ENCODE assay signal across 1 cellular context in the genomic region with DNA sequence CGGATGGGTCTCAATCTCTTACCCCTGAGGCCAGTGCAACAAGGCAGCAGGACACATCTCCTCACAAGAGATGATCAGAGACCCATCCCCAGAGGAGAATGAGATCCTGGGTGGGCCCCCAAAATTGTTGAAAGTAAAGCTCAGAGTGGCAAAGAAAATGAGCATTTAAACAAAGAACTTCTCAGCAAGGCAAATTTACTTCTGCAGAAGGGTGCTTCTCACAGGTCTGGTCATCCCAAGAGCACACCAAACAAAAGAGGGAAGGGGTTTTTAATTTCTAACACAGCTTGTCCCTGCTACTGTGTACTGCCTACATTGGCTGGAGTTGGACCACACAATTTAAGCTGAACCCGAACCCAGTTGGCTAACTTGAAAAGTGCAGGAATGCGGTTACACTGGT.
TF ChIP-seq lines count a peak whose summit lies in the region.

No MANE protein-coding gene starts in this region.

TF ChIP-seq in GM23338, 12 proteins besides CTCF, POLR2A, EP300 and RAD21:
- TF ChIP-seq, protein P1, sequence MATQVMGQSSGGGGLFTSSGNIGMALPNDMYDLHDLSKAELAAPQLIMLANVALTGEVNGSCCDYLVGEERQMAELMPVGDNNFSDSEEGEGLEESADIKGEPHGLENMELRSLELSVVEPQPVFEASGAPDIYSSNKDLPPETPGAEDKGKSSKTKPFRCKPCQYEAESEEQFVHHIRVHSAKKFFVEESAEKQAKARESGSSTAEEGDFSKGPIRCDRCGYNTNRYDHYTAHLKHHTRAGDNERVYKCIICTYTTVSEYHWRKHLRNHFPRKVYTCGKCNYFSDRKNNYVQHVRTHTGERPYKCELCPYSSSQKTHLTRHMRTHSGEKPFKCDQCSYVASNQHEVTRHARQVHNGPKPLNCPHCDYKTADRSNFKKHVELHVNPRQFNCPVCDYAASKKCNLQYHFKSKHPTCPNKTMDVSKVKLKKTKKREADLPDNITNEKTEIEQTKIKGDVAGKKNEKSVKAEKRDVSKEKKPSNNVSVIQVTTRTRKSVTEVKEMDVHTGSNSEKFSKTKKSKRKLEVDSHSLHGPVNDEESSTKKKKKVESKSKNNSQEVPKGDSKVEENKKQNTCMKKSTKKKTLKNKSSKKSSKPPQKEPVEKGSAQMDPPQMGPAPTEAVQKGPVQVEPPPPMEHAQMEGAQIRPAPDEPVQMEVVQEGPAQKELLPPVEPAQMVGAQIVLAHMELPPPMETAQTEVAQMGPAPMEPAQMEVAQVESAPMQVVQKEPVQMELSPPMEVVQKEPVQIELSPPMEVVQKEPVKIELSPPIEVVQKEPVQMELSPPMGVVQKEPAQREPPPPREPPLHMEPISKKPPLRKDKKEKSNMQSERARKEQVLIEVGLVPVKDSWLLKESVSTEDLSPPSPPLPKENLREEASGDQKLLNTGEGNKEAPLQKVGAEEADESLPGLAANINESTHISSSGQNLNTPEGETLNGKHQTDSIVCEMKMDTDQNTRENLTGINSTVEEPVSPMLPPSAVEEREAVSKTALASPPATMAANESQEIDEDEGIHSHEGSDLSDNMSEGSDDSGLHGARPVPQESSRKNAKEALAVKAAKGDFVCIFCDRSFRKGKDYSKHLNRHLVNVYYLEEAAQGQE (IDR thresholded peaks at IDR 0.05; ENCODE audit: unreplicated experiment): no peak
- TF ChIP-seq ZNF114 (CRISPR knock-in tag; IDR thresholded peaks at IDR 0.05): no peak
- TF ChIP-seq STAT1 (IDR thresholded peaks at IDR 0.05; ENCODE audit: unreplicated experiment): no peak
- TF ChIP-seq, protein P2, sequence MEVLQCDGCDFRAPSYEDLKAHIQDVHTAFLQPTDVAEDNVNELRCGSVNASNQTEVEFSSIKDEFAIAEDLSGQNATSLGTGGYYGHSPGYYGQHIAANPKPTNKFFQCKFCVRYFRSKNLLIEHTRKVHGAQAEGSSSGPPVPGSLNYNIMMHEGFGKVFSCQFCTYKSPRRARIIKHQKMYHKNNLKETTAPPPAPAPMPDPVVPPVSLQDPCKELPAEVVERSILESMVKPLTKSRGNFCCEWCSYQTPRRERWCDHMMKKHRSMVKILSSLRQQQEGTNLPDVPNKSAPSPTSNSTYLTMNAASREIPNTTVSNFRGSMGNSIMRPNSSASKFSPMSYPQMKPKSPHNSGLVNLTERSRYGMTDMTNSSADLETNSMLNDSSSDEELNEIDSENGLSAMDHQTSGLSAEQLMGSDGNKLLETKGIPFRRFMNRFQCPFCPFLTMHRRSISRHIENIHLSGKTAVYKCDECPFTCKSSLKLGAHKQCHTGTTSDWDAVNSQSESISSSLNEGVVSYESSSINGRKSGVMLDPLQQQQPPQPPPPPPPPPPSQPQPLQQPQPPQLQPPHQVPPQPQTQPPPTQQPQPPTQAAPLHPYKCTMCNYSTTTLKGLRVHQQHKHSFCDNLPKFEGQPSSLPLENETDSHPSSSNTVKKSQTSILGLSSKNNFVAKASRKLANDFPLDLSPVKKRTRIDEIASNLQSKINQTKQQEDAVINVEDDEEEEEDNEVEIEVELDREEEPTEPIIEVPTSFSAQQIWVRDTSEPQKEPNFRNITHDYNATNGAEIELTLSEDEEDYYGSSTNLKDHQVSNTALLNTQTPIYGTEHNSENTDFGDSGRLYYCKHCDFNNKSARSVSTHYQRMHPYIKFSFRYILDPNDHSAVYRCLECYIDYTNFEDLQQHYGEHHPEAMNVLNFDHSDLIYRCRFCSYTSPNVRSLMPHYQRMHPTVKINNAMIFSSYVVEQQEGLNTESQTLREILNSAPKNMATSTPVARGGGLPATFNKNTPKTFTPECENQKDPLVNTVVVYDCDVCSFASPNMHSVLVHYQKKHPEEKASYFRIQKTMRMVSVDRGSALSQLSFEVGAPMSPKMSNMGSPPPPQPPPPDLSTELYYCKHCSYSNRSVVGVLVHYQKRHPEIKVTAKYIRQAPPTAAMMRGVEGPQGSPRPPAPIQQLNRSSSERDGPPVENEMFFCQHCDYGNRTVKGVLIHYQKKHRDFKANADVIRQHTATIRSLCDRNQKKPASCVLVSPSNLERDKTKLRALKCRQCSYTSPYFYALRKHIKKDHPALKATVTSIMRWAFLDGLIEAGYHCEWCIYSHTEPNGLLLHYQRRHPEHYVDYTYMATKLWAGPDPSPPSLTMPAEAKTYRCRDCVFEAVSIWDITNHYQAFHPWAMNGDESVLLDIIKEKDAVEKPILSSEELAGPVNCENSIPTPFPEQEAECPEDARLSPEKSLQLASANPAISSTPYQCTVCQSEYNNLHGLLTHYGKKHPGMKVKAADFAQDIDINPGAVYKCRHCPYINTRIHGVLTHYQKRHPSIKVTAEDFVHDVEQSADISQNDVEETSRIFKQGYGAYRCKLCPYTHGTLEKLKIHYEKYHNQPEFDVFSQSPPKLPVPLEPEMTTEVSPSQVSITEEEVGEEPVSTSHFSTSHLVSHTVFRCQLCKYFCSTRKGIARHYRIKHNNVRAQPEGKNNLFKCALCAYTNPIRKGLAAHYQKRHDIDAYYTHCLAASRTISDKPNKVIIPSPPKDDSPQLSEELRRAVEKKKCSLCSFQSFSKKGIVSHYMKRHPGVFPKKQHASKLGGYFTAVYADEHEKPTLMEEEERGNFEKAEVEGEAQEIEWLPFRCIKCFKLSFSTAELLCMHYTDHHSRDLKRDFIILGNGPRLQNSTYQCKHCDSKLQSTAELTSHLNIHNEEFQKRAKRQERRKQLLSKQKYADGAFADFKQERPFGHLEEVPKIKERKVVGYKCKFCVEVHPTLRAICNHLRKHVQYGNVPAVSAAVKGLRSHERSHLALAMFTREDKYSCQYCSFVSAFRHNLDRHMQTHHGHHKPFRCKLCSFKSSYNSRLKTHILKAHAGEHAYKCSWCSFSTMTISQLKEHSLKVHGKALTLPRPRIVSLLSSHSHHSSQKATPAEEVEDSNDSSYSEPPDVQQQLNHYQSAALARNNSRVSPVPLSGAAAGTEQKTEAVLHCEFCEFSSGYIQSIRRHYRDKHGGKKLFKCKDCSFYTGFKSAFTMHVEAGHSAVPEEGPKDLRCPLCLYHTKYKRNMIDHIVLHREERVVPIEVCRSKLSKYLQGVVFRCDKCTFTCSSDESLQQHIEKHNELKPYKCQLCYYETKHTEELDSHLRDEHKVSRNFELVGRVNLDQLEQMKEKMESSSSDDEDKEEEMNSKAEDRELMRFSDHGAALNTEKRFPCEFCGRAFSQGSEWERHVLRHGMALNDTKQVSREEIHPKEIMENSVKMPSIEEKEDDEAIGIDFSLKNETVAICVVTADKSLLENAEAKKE (CRISPR knock-in tag; IDR thresholded peaks at IDR 0.05): no peak
- TF ChIP-seq NANOG (IDR thresholded peaks at IDR 0.05; ENCODE audit: borderline replicate concordance): no peak
- TF ChIP-seq EZH2phosphoT487 (IDR thresholded peaks at IDR 0.05; ENCODE audit: unreplicated experiment): no peak
- TF ChIP-seq POLR2AphosphoS5 (IDR thresholded peaks at IDR 0.05; ENCODE audit: low read depth): no peak
- TF ChIP-seq JUNB (IDR thresholded peaks at IDR 0.05; ENCODE audit: unreplicated experiment): no peak
- no peak for TF ChIP-seq EZH2 (IDR thresholded peaks at IDR 0.05; ENCODE audit: low read depth, unreplicated experiment)
- TF ChIP-seq, protein P3, sequence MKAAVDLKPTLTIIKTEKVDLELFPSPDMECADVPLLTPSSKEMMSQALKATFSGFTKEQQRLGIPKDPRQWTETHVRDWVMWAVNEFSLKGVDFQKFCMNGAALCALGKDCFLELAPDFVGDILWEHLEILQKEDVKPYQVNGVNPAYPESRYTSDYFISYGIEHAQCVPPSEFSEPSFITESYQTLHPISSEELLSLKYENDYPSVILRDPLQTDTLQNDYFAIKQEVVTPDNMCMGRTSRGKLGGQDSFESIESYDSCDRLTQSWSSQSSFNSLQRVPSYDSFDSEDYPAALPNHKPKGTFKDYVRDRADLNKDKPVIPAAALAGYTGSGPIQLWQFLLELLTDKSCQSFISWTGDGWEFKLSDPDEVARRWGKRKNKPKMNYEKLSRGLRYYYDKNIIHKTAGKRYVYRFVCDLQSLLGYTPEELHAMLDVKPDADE (IDR thresholded peaks at IDR 0.05): no peak
- TF ChIP-seq CREB1 (CRISPR knock-in tag; IDR thresholded peaks at IDR 0.05; ENCODE audit: low read depth): no peak
- TF ChIP-seq ZNF331 (CRISPR knock-in tag; IDR thresholded peaks at IDR 0.05; ENCODE audit: low read depth): no peak
